Comparison of ENCODE assay signal across 10 cellular contexts in genomic region chr11:47899801-47900200, GRCh38. TPM values are rescaled to one million over a fixed set of nuclear protein-coding genes. Genes with fewer than 3 reads are reported as not detected.
DNase-seq lines count a peak whose midpoint lies in the region; ATAC-seq and TF ChIP-seq lines count a peak whose summit lies in the region.
"Had no signal": no experiment of that assay in that cellular context is flagged by ENCODE, and none has a peak within 500 bp of the region (broad histone marks: within the 10 kb centered on the region; RNA-seq: fewer than 3 reads in every experiment).

No MANE protein-coding gene starts in this region.

- H3K27me3 ChIP-seq in GM06990 (replicated peaks; ENCODE audit: control insufficient read depth, insufficient read depth, low read length) = no peaks in the 10 kb centered on the region
- H3K27me3 ChIP-seq in MM.1S (replicated peaks; ENCODE audit: insufficient read depth, low read length) = peaks cover 81% of the 10 kb centered on the region
- H3K27me3 ChIP-seq: SJCRH30 had no signal

- no peaks in the 10 kb centered on the region for H3K9me2 ChIP-seq in MM.1S (replicated peaks; ENCODE audit: insufficient read depth, low read length)

- H3K9ac ChIP-seq in MM.1S (ENCODE audit: low read length) = no peak overlapping the region

- H3K36me3 ChIP-seq in GM06990 (ENCODE audit: control insufficient read depth, insufficient read depth, low read length) = no peaks in the 10 kb centered on the region
- H3K36me3 ChIP-seq in MM.1S (replicated peaks; ENCODE audit: insufficient read depth, low read length) = no peaks in the 10 kb centered on the region
- H3K36me3 ChIP-seq: SJCRH30 had no signal

- H3F3A ChIP-seq in MM.1S (ENCODE audit: insufficient read depth, low read length) = peaks cover 6% of the 10 kb centered on the region; the same call in 1 of the 2 replicates

- H3K79me2 ChIP-seq in MM.1S (ENCODE audit: low read length) = no peaks in the 10 kb centered on the region

- no peaks in the 10 kb centered on the region for H3K9me3 ChIP-seq in MM.1S (replicated peaks; ENCODE audit: insufficient read depth, low read length)
- H3K9me3 ChIP-seq: SJCRH30 had no signal

- H2AFZ ChIP-seq in MM.1S (ENCODE audit: low read length) = no peak overlapping the region

- TF ChIP-seq POLR2A in lower leg skin (IDR thresholded peaks at IDR 0.05) = no peak

- 81 to 87% methylated on average over 2 of the region's 2 CpGs for whole genome bisulfite sequencing in lower leg skin, 2 donors

- H3K4me1 ChIP-seq in MM.1S (ENCODE audit: low read length) = peaks cover 8% of the 10 kb centered on the region

- TF ChIP-seq CTCF in GM06990 (IDR thresholded peaks at IDR 0.05; ENCODE audit: insufficient read depth, low read length, poor library complexity, severe bottlenecking) (no peak), MM.1S (IDR thresholded peaks at IDR 0.05; ENCODE audit: low read length) (no peak), lower leg skin (IDR thresholded peaks at IDR 0.05) (no peak)

- no peak overlapping the region for H3K27ac ChIP-seq in MM.1S (ENCODE audit: low read length)
- H3K27ac ChIP-seq: SJCRH30 had no signal

- DNase-seq in GM06990 (ENCODE audit: extremely low read depth, insufficient read length) (peak; percentile 84), MM.1S (peak; percentile 92), lower leg skin (ENCODE audit: low spot score in 2 of 2) (no peak), SKM-1 treated with dmso at 0.1 percent for 144 hours (lab: John Stamatoyannopoulos, UW; ENCODE audit: unreplicated experiment) (no peak), NCI-H1105 treated with DMSO at 0.1 percent for 48 hours (lab: John Stamatoyannopoulos, UW) (no peak), retina (no peak)
- DNase-seq: NCI-H1092, SJCRH30 had no signal

- H3K4me2 ChIP-seq in MM.1S (ENCODE audit: low read depth, low read length) = no peak overlapping the region

- H4K20me1 ChIP-seq in MM.1S (ENCODE audit: insufficient read depth, low read length) = no peaks in the 10 kb centered on the region

- intact Hi-C loops in lower leg skin (cut with DNase I; ENCODE audit: low total_unique reads) = no loop called here

- no peak overlapping the region for H3K4me3 ChIP-seq in GM06990 (replicated peaks; ENCODE audit: low read depth, low read length)
- H3K4me3 ChIP-seq in MM.1S (ENCODE audit: low read length) = no peak overlapping the region
- no peak overlapping the region for H3K4me3 ChIP-seq in lower leg skin (ENCODE audit: low read depth, poor library complexity, severe bottlenecking)
- H3K4me3 ChIP-seq: SJCRH30 had no signal

- ATAC-seq in GM19324 (IDR thresholded peaks at IDR 0.05; ENCODE audit: low FRiP score, unreplicated experiment) (peak; percentile 98), HG02870 (IDR thresholded peaks at IDR 0.05; ENCODE audit: unreplicated experiment) (peak; percentile 98)

RNA-seq across cellular contexts. Expression of gene NUP160, which starts 51.7 kb away (rescaled TPM):
- 10 to 100 TPM; 14.1 to 22.4 (median 18.9) TPM for total RNA-seq in lower leg skin

Comparison
In these comparisons a context has a peak if more than half of its experiments do, and no peak if none do; other contexts are left out.
1. DNase-seq: peak in GM06990 (single experiment) and MM.1S (single experiment); none in lower leg skin (0 of 2), SKM-1 treated with dmso at 0.1 percent for 144 hours (single experiment), NCI-H1105 treated with DMSO at 0.1 percent for 48 hours (single experiment) and retina (single experiment).